In genomic region chr7:143518521-143518920, GRCh38 we compare ENCODE assay signal across 20 cellular contexts. TPM values are rescaled to one million over a fixed set of nuclear protein-coding genes. Genes with fewer than 3 reads are reported as not detected.
"Had no signal": no experiment of that assay in that cellular context is flagged by ENCODE, and none has a peak within 500 bp of the region (broad histone marks: within the 10 kb centered on the region; RNA-seq: fewer than 3 reads in every experiment).

No MANE protein-coding gene starts in this region.

- H3K4me1 ChIP-seq: upper lobe of left lung had no signal

- H3K27ac Mint-ChIP-seq: activated CD8-positive, alpha-beta memory T cell treated with anti-CD3 and anti-CD28 coated beads, Interleukin-2, amount 10 ng/mL, durations not matched to agents 7 days and 5 days; activated naive CD4-positive, alpha-beta T cell treated with anti-CD3 and anti-CD28 coated beads, Interleukin-2, amount 10 ng/mL, durations not matched to agents 7 days and 5 days; naive B cell had no signal

- H3K9me3 ChIP-seq: body of pancreas, gastrocnemius medialis, heart left ventricle, upper lobe of left lung had no signal

- H3K4me1 Mint-ChIP-seq: activated CD8-positive, alpha-beta memory T cell treated with anti-CD3 and anti-CD28 coated beads, Interleukin-2, amount 10 ng/mL, durations not matched to agents 7 days and 5 days; activated naive CD4-positive, alpha-beta T cell treated with anti-CD3 and anti-CD28 coated beads, Interleukin-2, amount 10 ng/mL, durations not matched to agents 7 days and 5 days; central memory CD8-positive, alpha-beta T cell; naive B cell had no signal

- ATAC-seq: activated CD8-positive, alpha-beta memory T cell treated with anti-CD3 and anti-CD28 coated beads, Interleukin-2, amount 10 ng/mL, durations not matched to agents 7 days and 5 days; body of pancreas; gastrocnemius medialis; heart left ventricle; left colon had no signal

- H3K9me3 Mint-ChIP-seq: activated naive CD4-positive, alpha-beta T cell treated with anti-CD3 and anti-CD28 coated beads, Interleukin-2, amount 10 ng/mL, durations not matched to agents 7 days and 5 days; central memory CD8-positive, alpha-beta T cell; naive B cell had no signal

- H3K27me3 ChIP-seq: body of pancreas, gastrocnemius medialis, upper lobe of left lung had no signal

- H3K27ac ChIP-seq: body of pancreas, gastrocnemius medialis, upper lobe of left lung had no signal

- H3K36me3 Mint-ChIP-seq: activated CD8-positive, alpha-beta memory T cell treated with anti-CD3 and anti-CD28 coated beads, Interleukin-2, amount 10 ng/mL, durations not matched to agents 7 days and 5 days; activated naive CD4-positive, alpha-beta T cell treated with anti-CD3 and anti-CD28 coated beads, Interleukin-2, amount 10 ng/mL, durations not matched to agents 7 days and 5 days; naive B cell had no signal

- DNase-seq: activated CD4-positive, alpha-beta T cell treated with anti-CD3 and anti-CD28 coated beads, Interleukin-2, amount 50 U/mL, for 48 hours; activated CD4-positive, CD25-positive, alpha-beta regulatory T cell treated with anti-CD3 and anti-CD28 coated beads, Interleukin-2, amount 50 U/mL, for 72 hours; activated CD8-positive, alpha-beta memory T cell treated with anti-CD3 and anti-CD28 coated beads, Interleukin-2, amount 10 ng/mL, durations not matched to agents 7 days and 5 days; activated naive CD4-positive, alpha-beta T cell treated with anti-CD3 and anti-CD28 coated beads, Interleukin-2, amount 10 ng/mL, durations not matched to agents 7 days and 5 days; activated T-cell treated with anti-CD3 and anti-CD28 coated beads, Interleukin-2, amount 50 U/mL, for 1 hour; body of pancreas; dermis blood vessel endothelial cell; erythroblast; gastrocnemius medialis; left colon; naive B cell; stimulated activated CD4-positive, alpha-beta T cell treated with anti-CD3 and anti-CD28 coated beads, Interleukin-4, amount 100 ng/mL, for 4 hours; stimulated activated naive CD8-positive, alpha-beta T cell treated with anti-CD3 and anti-CD28 coated beads, Interleukin-15, Interleukin-2, amounts not matched to agents 100 U/mL and 50 U/mL, for 24 hours; SW 1271 had no signal

- H3K36me3 ChIP-seq: gastrocnemius medialis, heart left ventricle, upper lobe of left lung had no signal

- H3K4me3 Mint-ChIP-seq: activated CD8-positive, alpha-beta memory T cell treated with anti-CD3 and anti-CD28 coated beads, Interleukin-2, amount 10 ng/mL, durations not matched to agents 7 days and 5 days; activated naive CD4-positive, alpha-beta T cell treated with anti-CD3 and anti-CD28 coated beads, Interleukin-2, amount 10 ng/mL, durations not matched to agents 7 days and 5 days; central memory CD8-positive, alpha-beta T cell; naive B cell had no signal

- H3K4me3 ChIP-seq: body of pancreas, gastrocnemius medialis, heart left ventricle, upper lobe of left lung had no signal

- H3K9ac ChIP-seq: parathyroid adenoma had no signal

- H3K79me2 ChIP-seq: parathyroid adenoma had no signal

- H3K27me3 Mint-ChIP-seq: activated naive CD4-positive, alpha-beta T cell treated with anti-CD3 and anti-CD28 coated beads, Interleukin-2, amount 10 ng/mL, durations not matched to agents 7 days and 5 days had no signal

RNA-seq across cellular contexts. Expression of gene TAS2R41, which starts 40.8 kb away (rescaled TPM):
- total RNA-seq: activated CD8-positive, alpha-beta memory T cell treated with anti-CD3 and anti-CD28 coated beads, Interleukin-2, amount 10 ng/mL, durations not matched to agents 7 days and 5 days; body of pancreas; dermis blood vessel endothelial cell; gastrocnemius medialis; heart left ventricle; left colon; lung microvascular endothelial cell had no signal
- polyA plus RNA-seq: adipose tissue, heart left ventricle had no signal

RNA-seq across cellular contexts. Expression of gene CTAGE15, which starts 53.1 kb away (rescaled TPM):
- total RNA-seq: activated CD8-positive, alpha-beta memory T cell treated with anti-CD3 and anti-CD28 coated beads, Interleukin-2, amount 10 ng/mL, durations not matched to agents 7 days and 5 days; dermis blood vessel endothelial cell; gastrocnemius medialis; lung microvascular endothelial cell had no signal
- polyA plus RNA-seq: heart left ventricle had no signal
